ENCODE assay signal across 22 cellular contexts in genomic region chr7:30353932-30354607, GRCh38.
"Had no signal": no experiment of that assay in that cellular context is flagged by ENCODE, and none has a peak within 500 bp of the region (broad histone marks: within the 10 kb centered on the region; RNA-seq: fewer than 3 reads in every experiment).

No MANE protein-coding gene starts in this region.

- H3K27ac ChIP-seq: dorsolateral prefrontal cortex, heart right ventricle, spleen, testis, tibial nerve, upper lobe of right lung, vagina had no signal

- H3K27ac Mint-ChIP-seq: stimulated activated naive B cell treated with anti-CD40 and anti-IgM and Interleukin-4, amounts not matched to agents 10 μg/mL and 1 μg/mL and 100 μg/mL, for 72 hours had no signal

- H3K4me3 Mint-ChIP-seq: naive thymus-derived CD4-positive, alpha-beta T cell; stimulated activated naive B cell treated with anti-CD40 and anti-IgM and Interleukin-4, amounts not matched to agents 10 μg/mL and 1 μg/mL and 100 μg/mL, for 72 hours; stimulated activated naive CD8-positive, alpha-beta T cell treated with anti-CD3 and anti-CD28 coated beads, Interleukin-15, amount 100 ng/mL, for 72 hours had no signal

- H3K4me1 ChIP-seq: testis had no signal

- ATAC-seq: heart right ventricle; left cardiac atrium; left ventricle myocardium superior; naive thymus-derived CD4-positive, alpha-beta T cell; sciatic nerve; stimulated activated naive B cell treated with anti-CD40 and anti-IgM and Interleukin-4, amounts not matched to agents 10 μg/mL and 1 μg/mL and 100 μg/mL, for 72 hours; stimulated activated naive CD8-positive, alpha-beta T cell treated with anti-CD3 and anti-CD28 coated beads, Interleukin-15, amount 100 ng/mL, for 72 hours; upper lobe of right lung had no signal

- H3K4me3 ChIP-seq: dorsolateral prefrontal cortex, heart right ventricle, lung, spleen, testis, tibial nerve, upper lobe of right lung, vagina had no signal

- DNase-seq: cortex of kidney; dorsolateral prefrontal cortex; effector CD8-positive, alpha-beta T cell; heart right ventricle; kidney; left cardiac atrium; left ventricle myocardium superior; mesenchymal stem cell; naive thymus-derived CD4-positive, alpha-beta T cell; posterior cingulate gyrus; spleen; stimulated activated CD4-positive, alpha-beta T cell treated with anti-CD3 and anti-CD28 coated beads, Interleukin-15, amount 100 ng/mL, for 24 hours; stimulated activated CD4-positive, alpha-beta T cell treated with anti-CD3 and anti-CD28 coated beads, Interleukin-1b, Interleukin-23, amount 100 ng/mL, for 48 hours; stimulated activated CD4-positive, alpha-beta T cell treated with anti-CD3 and anti-CD28 coated beads, Interleukin-4, amount 100 ng/mL, for 4 hours; stimulated activated naive B cell treated with anti-CD40 and anti-IgM and Interleukin-4, amounts not matched to agents 10 μg/mL and 1 μg/mL and 100 μg/mL, for 72 hours; stimulated activated naive CD8-positive, alpha-beta T cell treated with anti-CD3 and anti-CD28 coated beads, Interleukin-15, amount 100 ng/mL, for 72 hours; testis; upper lobe of right lung had no signal

- H3K27me3 ChIP-seq: dorsolateral prefrontal cortex, heart right ventricle, spleen, testis, tibial nerve, upper lobe of right lung, vagina had no signal

- H3K9me3 ChIP-seq: heart right ventricle, spleen, testis, tibial nerve, upper lobe of right lung, vagina had no signal

- H3K9me3 Mint-ChIP-seq: naive thymus-derived CD4-positive, alpha-beta T cell; stimulated activated naive B cell treated with anti-CD40 and anti-IgM and Interleukin-4, amounts not matched to agents 10 μg/mL and 1 μg/mL and 100 μg/mL, for 72 hours; stimulated activated naive CD8-positive, alpha-beta T cell treated with anti-CD3 and anti-CD28 coated beads, Interleukin-15, amount 100 ng/mL, for 72 hours had no signal

- H3K36me3 ChIP-seq: upper lobe of right lung, vagina had no signal

- H3K27me3 Mint-ChIP-seq: stimulated activated naive B cell treated with anti-CD40 and anti-IgM and Interleukin-4, amounts not matched to agents 10 μg/mL and 1 μg/mL and 100 μg/mL, for 72 hours; stimulated activated naive CD8-positive, alpha-beta T cell treated with anti-CD3 and anti-CD28 coated beads, Interleukin-15, amount 100 ng/mL, for 72 hours had no signal
